In the genomic region with DNA sequence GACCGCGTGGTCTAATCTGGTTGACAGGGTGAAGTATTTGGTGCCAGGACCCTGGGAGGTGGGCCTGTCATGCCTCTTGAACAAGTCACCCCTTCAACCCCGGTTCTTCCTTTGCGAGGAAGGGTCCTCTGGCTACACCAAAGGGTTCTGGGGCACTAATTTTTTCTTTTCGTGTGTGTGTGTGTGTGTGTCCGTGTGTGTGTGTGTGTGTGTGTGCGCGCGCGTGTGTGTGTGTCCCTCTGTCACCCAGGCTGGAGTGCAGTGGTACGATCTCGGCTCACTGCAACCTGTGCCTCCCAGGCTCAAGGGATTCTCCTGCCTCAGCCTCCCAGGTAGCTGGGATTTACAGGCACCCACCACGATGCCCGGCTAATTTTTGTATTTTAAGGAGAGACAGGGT, we compare ENCODE assay signal across 11 cellular contexts. TPM values are rescaled to one million over a fixed set of nuclear protein-coding genes. Genes with fewer than 3 reads are reported as not detected.
"Had no signal": no experiment of that assay in that cellular context is flagged by ENCODE, and none has a peak within 500 bp of the region (broad histone marks: within the 10 kb centered on the region; RNA-seq: fewer than 3 reads in every experiment).

No MANE protein-coding gene starts in this region.

RNA-seq across cellular contexts. Expression of gene SPDYE6, which starts 54.9 kb away (rescaled TPM):
- total RNA-seq: activated CD4-positive, alpha-beta T cell treated with anti-CD3 and anti-CD28 coated beads, Interleukin-2, amount 10 ng/mL, durations not matched to agents 24 days and 14 days; activated CD8-positive, alpha-beta memory T cell treated with anti-CD3 and anti-CD28 coated beads for 36 hours; activated CD8-positive, alpha-beta T cell treated with anti-CD3 and anti-CD28 coated beads for 36 hours; activated naive CD8-positive, alpha-beta T cell treated with anti-CD3 and anti-CD28 coated beads for 36 hours; activated T-cell treated with anti-CD3 and anti-CD28 coated beads, Interleukin-2, amount 50 U/mL, for 72 hours; activated T-helper 17 cell treated with anti-CD3 and anti-CD28 coated beads, Interleukin-2, amount 50 U/mL, for 72 hours; aorta; LHCN-M2; NCI-H460; T-helper 1 cell treated with Interleukin-12 subunit alpha and Interleukin-12 subunit beta and Interleukin-4 antibody, amounts not matched to agents 30 ng/mL and 1 ng/mL, for 36 hours; T-helper 2 cell treated with Interferon-gamma antibody and Interleukin-4, amounts not matched to agents 100 ng/mL and 5 ng/mL, for 36 hours had no signal
